12 cellular contexts compared by ENCODE assay signal in the genomic region with DNA sequence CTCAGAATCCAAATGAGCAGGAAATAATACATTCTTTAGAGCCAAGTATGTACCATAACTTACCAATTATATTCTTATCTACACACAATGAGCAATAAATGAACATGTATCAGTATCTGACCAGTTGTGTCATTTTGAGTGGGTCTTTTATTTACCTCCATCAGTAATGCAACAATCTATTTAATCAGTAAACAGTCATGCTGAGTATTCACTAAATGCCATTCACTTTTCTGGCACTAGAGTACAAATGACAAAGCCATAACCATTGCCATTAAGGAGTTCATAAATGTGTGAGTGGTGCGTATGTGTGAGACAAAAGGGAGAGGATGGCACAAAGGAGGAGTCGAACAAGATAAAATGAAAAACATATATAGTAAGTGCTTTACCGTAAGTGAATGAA. TPM values are rescaled to one million over a fixed set of nuclear protein-coding genes. Genes with fewer than 3 reads are reported as not detected.
DNase-seq lines count a peak whose midpoint lies in the region; ATAC-seq and TF ChIP-seq lines count a peak whose summit lies in the region.
"Had no signal": no experiment of that assay in that cellular context is flagged by ENCODE, and none has a peak within 500 bp of the region (broad histone marks: within the 10 kb centered on the region; RNA-seq: fewer than 3 reads in every experiment).

No MANE protein-coding gene starts in this region.

- H3K4me1 Mint-ChIP-seq in T-helper 2 cell treated with Interferon-gamma antibody and Interleukin-4, amounts not matched to agents 5 μg/mL and 100 μg/mL, for 36 hours (ENCODE audit: low read depth) = peaks cover 26% of the 10 kb centered on the region
- peaks cover 42% of the 10 kb centered on the region for H3K4me1 Mint-ChIP-seq in activated T-helper 1 cell treated with anti-CD3 and anti-CD28 coated beads, Interleukin-12 subunit alpha, Interleukin-12 subunit beta, Interleukin-2, Interleukin-4 antibody, amounts not matched to agents 30 ng/mL and 10 ng/mL and 1 ng/mL, durations not matched to agents 14 hours and 24 hours and 36 hours (ENCODE audit: low read depth)
- H3K4me1 Mint-ChIP-seq in nephron progenitor cell = peaks cover 36% of the 10 kb centered on the region

- H3K27ac Mint-ChIP-seq in T-helper 2 cell treated with Interferon-gamma antibody and Interleukin-4, amounts not matched to agents 5 μg/mL and 100 μg/mL, for 36 hours = peak overlapping the region; percentile 40
- H3K27ac Mint-ChIP-seq in activated T-helper 1 cell treated with anti-CD3 and anti-CD28 coated beads, Interleukin-12 subunit alpha, Interleukin-12 subunit beta, Interleukin-2, Interleukin-4 antibody, amounts not matched to agents 30 ng/mL and 10 ng/mL and 1 ng/mL, durations not matched to agents 14 hours and 24 hours and 36 hours = peak overlapping the region; percentile 40
- no peak overlapping the region for H3K27ac Mint-ChIP-seq in nephron progenitor cell

- no peak for ATAC-seq in HG03432 (IDR thresholded peaks at IDR 0.05; ENCODE audit: unreplicated experiment)
- ATAC-seq in HG03565 (IDR thresholded peaks at IDR 0.05; ENCODE audit: unreplicated experiment) = no peak

- peaks cover 16% of the 10 kb centered on the region for H3K36me3 Mint-ChIP-seq in T-helper 2 cell treated with Interferon-gamma antibody and Interleukin-4, amounts not matched to agents 5 μg/mL and 100 μg/mL, for 36 hours (ENCODE audit: low read depth)
- peaks cover 14% of the 10 kb centered on the region for H3K36me3 Mint-ChIP-seq in activated T-helper 1 cell treated with anti-CD3 and anti-CD28 coated beads, Interleukin-12 subunit alpha, Interleukin-12 subunit beta, Interleukin-2, Interleukin-4 antibody, amounts not matched to agents 30 ng/mL and 10 ng/mL and 1 ng/mL, durations not matched to agents 14 hours and 24 hours and 36 hours (ENCODE audit: low read depth)
- H3K36me3 Mint-ChIP-seq in nephron progenitor cell (ENCODE audit: low read depth) = peaks cover 20% of the 10 kb centered on the region

- intact Hi-C loops in activated T-helper 1 cell treated with anti-CD3 and anti-CD28 coated beads, Interleukin-12 subunit alpha, Interleukin-12 subunit beta, Interleukin-2, Interleukin-4 antibody, amounts not matched to agents 30 ng/mL and 10 ng/mL and 1 ng/mL, durations not matched to agents 14 hours and 24 hours and 36 hours (cut with micrococcal nuclease) = loop anchor here (5.0 to 10.0 kb wide), 3 partner anchors 918 to 1623 kb away; a partner anchor contains a TSS

- peak overlapping the region; percentile 33 for H3K4me3 Mint-ChIP-seq in T-helper 2 cell treated with Interferon-gamma antibody and Interleukin-4, amounts not matched to agents 5 μg/mL and 100 μg/mL, for 36 hours
- H3K4me3 Mint-ChIP-seq in activated T-helper 1 cell treated with anti-CD3 and anti-CD28 coated beads, Interleukin-12 subunit alpha, Interleukin-12 subunit beta, Interleukin-2, Interleukin-4 antibody, amounts not matched to agents 30 ng/mL and 10 ng/mL and 1 ng/mL, durations not matched to agents 14 hours and 24 hours and 36 hours = peak overlapping the region; percentile 71
- H3K4me3 Mint-ChIP-seq in nephron progenitor cell = peak overlapping the region; percentile 97

- no peak for TF ChIP-seq CTCF in nephron progenitor cell (IDR thresholded peaks at IDR 0.05)

- H3K9me3 Mint-ChIP-seq in T-helper 2 cell treated with Interferon-gamma antibody and Interleukin-4, amounts not matched to agents 5 μg/mL and 100 μg/mL, for 36 hours = no peaks in the 10 kb centered on the region
- H3K9me3 Mint-ChIP-seq in activated T-helper 1 cell treated with anti-CD3 and anti-CD28 coated beads, Interleukin-12 subunit alpha, Interleukin-12 subunit beta, Interleukin-2, Interleukin-4 antibody, amounts not matched to agents 30 ng/mL and 10 ng/mL and 1 ng/mL, durations not matched to agents 14 hours and 24 hours and 36 hours = no peaks in the 10 kb centered on the region
- H3K9me3 Mint-ChIP-seq in nephron progenitor cell = no peaks in the 10 kb centered on the region

- DNase-seq in T-helper 2 cell treated with Interferon-gamma antibody and Interleukin-4, amounts not matched to agents 5 μg/mL and 100 μg/mL, for 36 hours (ENCODE audit: low spot score) = no peak
- DNase-seq in T-helper 2 cell = no peak
- peak; percentile 80 for DNase-seq in NCI-H146 (lab: John Stamatoyannopoulos, UW)
- no peak for DNase-seq in activated T-helper 1 cell treated with anti-CD3 and anti-CD28 coated beads, Interleukin-12 subunit alpha, Interleukin-12 subunit beta, Interleukin-2, Interleukin-4 antibody, amounts not matched to agents 30 ng/mL and 10 ng/mL and 1 ng/mL, durations not matched to agents 14 hours and 24 hours and 36 hours (ENCODE audit: low spot score)
- no peak for DNase-seq in nephron progenitor cell
- DNase-seq in midbrain (lab: John Stamatoyannopoulos, UW) = no peak
- DNase-seq: kidney glomerular epithelial cell, NCI-H187 treated with DMSO at 0.1 percent for 48 hours, posterior cingulate gyrus, testis had no signal

- no peaks in the 10 kb centered on the region for H3K27me3 Mint-ChIP-seq in T-helper 2 cell treated with Interferon-gamma antibody and Interleukin-4, amounts not matched to agents 5 μg/mL and 100 μg/mL, for 36 hours (ENCODE audit: low read depth)
- H3K27me3 Mint-ChIP-seq in activated T-helper 1 cell treated with anti-CD3 and anti-CD28 coated beads, Interleukin-12 subunit alpha, Interleukin-12 subunit beta, Interleukin-2, Interleukin-4 antibody, amounts not matched to agents 30 ng/mL and 10 ng/mL and 1 ng/mL, durations not matched to agents 14 hours and 24 hours and 36 hours (ENCODE audit: insufficient read depth) = peaks cover 5% of the 10 kb centered on the region
- H3K27me3 Mint-ChIP-seq in nephron progenitor cell (ENCODE audit: low read depth, poor library complexity) = peaks cover 3% of the 10 kb centered on the region

RNA-seq across cellular contexts. Expression of a gene that starts 1.5 kb away (rescaled TPM):
- total RNA-seq in activated T-helper 1 cell treated with anti-CD3 and anti-CD28 coated beads, Interleukin-12 subunit alpha, Interleukin-12 subunit beta, Interleukin-2, Interleukin-4 antibody, amounts not matched to agents 30 ng/mL and 10 ng/mL and 1 ng/mL, durations not matched to agents 14 hours and 24 hours and 36 hours = 147 and 156 TPM in 2 replicates

RNA-seq across cellular contexts. Expression of a gene that starts 30.4 kb away (rescaled TPM):
- total RNA-seq in activated T-helper 1 cell treated with anti-CD3 and anti-CD28 coated beads, Interleukin-12 subunit alpha, Interleukin-12 subunit beta, Interleukin-2, Interleukin-4 antibody, amounts not matched to agents 30 ng/mL and 10 ng/mL and 1 ng/mL, durations not matched to agents 14 hours and 24 hours and 36 hours = 15.3 and 17.1 TPM in 2 replicates

Comparison
In these comparisons a context has a peak if more than half of its experiments do, and no peak if none do; other contexts are left out.
1. H3K4me3 Mint-ChIP-seq: peak in every context shown above with its lines; median percentile 97 in nephron progenitor cell; 71 in activated T-helper 1 cell treated with anti-CD3 and anti-CD28 coated beads, Interleukin-12 subunit alpha, Interleukin-12 subunit beta, Interleukin-2, Interleukin-4 antibody, amounts not matched to agents 30 ng/mL and 10 ng/mL and 1 ng/mL, durations not matched to agents 14 hours and 24 hours and 36 hours; 33 in T-helper 2 cell treated with Interferon-gamma antibody and Interleukin-4, amounts not matched to agents 5 μg/mL and 100 μg/mL, for 36 hours.